Comparison of ENCODE assay signal across 8 cellular contexts in genomic region chr1:234816186-234816851, GRCh38.
DNase-seq lines count a peak whose midpoint lies in the region; ATAC-seq and TF ChIP-seq lines count a peak whose summit lies in the region.
"Not testable (repeated sequence)": the region's sequence is repeated elsewhere in the genome, so short reads cannot be mapped to it uniquely, and the experiment has no call there.

No MANE protein-coding gene starts in this region.

- intact Hi-C loops in head of caudate nucleus (cut with DNase I); mucosa of descending colon (cut with DNase I, micrococcal nuclease): not testable (repeated sequence)

- ATAC-seq in mucosa of descending colon, result peak; percentile 35
- ATAC-seq in thoracic aorta (ENCODE audit: insufficient number of reproducible peaks, low FRiP score, low read depth), result not testable (repeated sequence)

- H3K27me3 ChIP-seq in Peyer's patch; duodenal mucosa (ENCODE audit: control insufficient read depth in 1 of 2, insufficient read depth in 2 of 2, low read length in 2 of 2); rectal smooth muscle tissue (ENCODE audit: control insufficient read depth, insufficient read depth, low read length); thoracic aorta (replicated peaks; ENCODE audit: insufficient read depth): not testable (repeated sequence)

- not testable (repeated sequence) for H3K9ac ChIP-seq in duodenal mucosa (ENCODE audit: low read depth in 1 of 2, low read length in 2 of 2); rectal smooth muscle tissue (ENCODE audit: low read length)

- TF ChIP-seq POLR2A in Peyer's patch (IDR thresholded peaks at IDR 0.05), result not testable (repeated sequence)

- TF ChIP-seq CTCF in 22Rv1 (IDR thresholded peaks at IDR 0.05); Peyer's patch (IDR thresholded peaks at IDR 0.05); mucosa of descending colon (IDR thresholded peaks at IDR 0.05); thoracic aorta (IDR thresholded peaks at IDR 0.05): not testable (repeated sequence)

- not testable (repeated sequence) for H3K36me3 ChIP-seq in Peyer's patch; duodenal mucosa (ENCODE audit: control insufficient read depth in 1 of 2, insufficient read depth in 2 of 2, low read length in 2 of 2); mucosa of descending colon (ENCODE audit: low read depth); rectal smooth muscle tissue (ENCODE audit: control insufficient read depth, insufficient read depth, low read length); thoracic aorta

- H3K4me1 ChIP-seq in Peyer's patch; duodenal mucosa (ENCODE audit: control insufficient read depth in 1 of 2, insufficient read depth in 2 of 2, low read length in 2 of 2); mucosa of descending colon (ENCODE audit: low read depth); rectal smooth muscle tissue (ENCODE audit: control insufficient read depth, insufficient read depth, low read length): not testable (repeated sequence)
- peaks cover 0 to 15% of the 10 kb centered on the region in 2 donors for H3K4me1 ChIP-seq in thoracic aorta (ENCODE audit: control insufficient read depth in 1 of 2, low read depth in 2 of 2)

- H3K27ac ChIP-seq in 22Rv1 (peak overlapping the region; percentile 91), Peyer's patch (peak overlapping the region in 3 of 4 donors; percentile 69 to 96 (median 89)), duodenal mucosa (ENCODE audit: low read depth, low read length) (peak overlapping the region; percentile 66), rectal smooth muscle tissue (ENCODE audit: low read depth, low read length) (peak overlapping the region; percentile 79)
- H3K27ac ChIP-seq in thoracic aorta, result not testable (repeated sequence)

- not testable (repeated sequence) for H3K9me3 ChIP-seq in Peyer's patch; duodenal mucosa (ENCODE audit: control insufficient read depth in 1 of 2, low read length in 2 of 2); mucosa of descending colon; thoracic aorta

- DNase-seq in Peyer's patch, result peak in 2 of 3 donors; percentile 53 to 57
- DNase-seq in head of caudate nucleus, result peak in 41 of 42 donors; percentile 24 to 79 (median 53)
- peak; percentile 15 for DNase-seq in kidney tubule cell (ENCODE audit: low spot score)
- DNase-seq in mucosa of descending colon, result peak; percentile 62 to 74 (median 71)
- DNase-seq in thoracic aorta (ENCODE audit: low spot score), result not testable (repeated sequence)

- H3K4me3 ChIP-seq in Peyer's patch, result peak overlapping the region in 1 of 4 donors; percentile 7
- H3K4me3 ChIP-seq in duodenal mucosa (ENCODE audit: low read depth in 1 of 2, low read length in 2 of 2); mucosa of descending colon; rectal smooth muscle tissue (ENCODE audit: low read length): not testable (repeated sequence)
- H3K4me3 ChIP-seq in thoracic aorta, result peak overlapping the region; percentile 55
